ENCODE assay signal across 21 cellular contexts in genomic region chr13:84481958-84482357, GRCh38.
DNase-seq lines count a peak whose midpoint lies in the region; ATAC-seq and TF ChIP-seq lines count a peak whose summit lies in the region.
"Had no signal": no experiment of that assay in that cellular context is flagged by ENCODE, and none has a peak within 500 bp of the region (broad histone marks: within the 10 kb centered on the region; RNA-seq: fewer than 3 reads in every experiment).

No MANE protein-coding gene starts in this region.

- intact Hi-C loops in MCF 10A (cut with micrococcal nuclease) (no loop called here), breast epithelium (cut with DNase I; ENCODE audit: low total_unique reads) (no loop called here)

- H3K4me1 Mint-ChIP-seq in MCF 10A (ENCODE audit: insufficient read depth, unreplicated experiment) (peaks cover 15% of the 10 kb centered on the region), T-cell (no peaks in the 10 kb centered on the region)
- H3K4me1 Mint-ChIP-seq: activated CD4-positive, alpha-beta memory T cell treated with anti-CD3 and anti-CD28 coated beads, Interleukin-2, amount 10 ng/mL, durations not matched to agents 7 days and 5 days; stimulated activated naive CD8-positive, alpha-beta T cell treated with anti-CD3 and anti-CD28 coated beads, Interleukin-15, amount 100 ng/mL, for 72 hours had no signal

- H3K4me3 Mint-ChIP-seq in MCF 10A (ENCODE audit: unreplicated experiment), result no peak overlapping the region
- H3K4me3 Mint-ChIP-seq in T-cell, result no peak overlapping the region
- H3K4me3 Mint-ChIP-seq: activated CD4-positive, alpha-beta memory T cell treated with anti-CD3 and anti-CD28 coated beads, Interleukin-2, amount 10 ng/mL, durations not matched to agents 7 days and 5 days; effector memory CD8-positive, alpha-beta T cell; stimulated activated naive CD8-positive, alpha-beta T cell treated with anti-CD3 and anti-CD28 coated beads, Interleukin-15, amount 100 ng/mL, for 72 hours had no signal

- H3K9me3 Mint-ChIP-seq in MCF 10A (ENCODE audit: unreplicated experiment), result no peaks in the 10 kb centered on the region
- peaks cover 0 to 4% (median 2%) of the 10 kb centered on the region in 3 donors for H3K9me3 Mint-ChIP-seq in T-cell
- H3K9me3 Mint-ChIP-seq: activated CD4-positive, alpha-beta memory T cell treated with anti-CD3 and anti-CD28 coated beads, Interleukin-2, amount 10 ng/mL, durations not matched to agents 7 days and 5 days; effector memory CD8-positive, alpha-beta T cell; stimulated activated naive CD8-positive, alpha-beta T cell treated with anti-CD3 and anti-CD28 coated beads, Interleukin-15, amount 100 ng/mL, for 72 hours had no signal

- H3K36me3 Mint-ChIP-seq in MCF 10A (ENCODE audit: insufficient read depth, unreplicated experiment), result no peaks in the 10 kb centered on the region
- H3K36me3 Mint-ChIP-seq in T-cell, result no peaks in the 10 kb centered on the region
- H3K36me3 Mint-ChIP-seq: activated naive CD4-positive, alpha-beta T cell treated with anti-CD3 and anti-CD28 coated beads, Interleukin-2, amount 50 U/mL, for 72 hours had no signal

- H3K27ac ChIP-seq in breast epithelium, result no peak overlapping the region
- H3K27ac ChIP-seq: A549 had no signal

- no peak overlapping the region for H3K9ac ChIP-seq in adipocyte (ENCODE audit: low read length)

- DNase-seq in MCF 10A (ENCODE audit: unreplicated experiment), result peak; percentile 32
- DNase-seq in breast epithelium (ENCODE audit: low spot score in 2 of 2), result no peak
- peak; percentile 81 for DNase-seq in adipocyte (ENCODE audit: low read depth)
- peak; percentile 80 for DNase-seq in fibroblast of gingiva (ENCODE audit: low read depth)
- DNase-seq in CD1c-positive myeloid dendritic cell (ENCODE audit: extremely low spot score), result no peak
- DNase-seq in T-cell, result no peak
- DNase-seq in GM20000 (ENCODE audit: low spot score), result no peak
- DNase-seq: activated CD4-positive, alpha-beta memory T cell treated with anti-CD3 and anti-CD28 coated beads, Interleukin-2, amount 10 ng/mL, durations not matched to agents 7 days and 5 days; activated T-cell treated with anti-CD3 and anti-CD28 coated beads, Interleukin-2, amount 50 U/mL, for 48 hours; DMS79 treated with DMSO at 0.1 percent for 48 hours; effector memory CD8-positive, alpha-beta T cell; left ventricle myocardium superior; MV-4-11; NCI-H2029 treated with DMSO at 0.1 percent for 48 hours; NCI-H69; stimulated activated CD4-positive, alpha-beta T cell treated with anti-CD3 and anti-CD28 coated beads, Interleukin-1b, Interleukin-23, amount 100 ng/mL, for 48 hours; stimulated activated naive CD8-positive, alpha-beta T cell treated with anti-CD3 and anti-CD28 coated beads, Interleukin-15, amount 100 ng/mL, for 72 hours had no signal

- H3K4me3 ChIP-seq in breast epithelium (no peak overlapping the region), adipocyte (ENCODE audit: low read length) (no peak overlapping the region)
- H3K4me3 ChIP-seq: A549 had no signal

- BruUV-seq in MCF 10A (replicated peaks; lab: Mats Ljungman, UMichigan), result no TSS peak

- H3K9me3 ChIP-seq in breast epithelium (no peaks in the 10 kb centered on the region), adipocyte (ENCODE audit: control insufficient read depth, low read length) (no peaks in the 10 kb centered on the region)
- H3K9me3 ChIP-seq: A549 had no signal

- POLR2A ChIA-PET in MCF 10A (lab: Yijun Ruan, JAX) (no interaction called here), T-cell (lab: Charles Lee) (no interaction called here)

- TF ChIP-seq CTCF in MCF 10A (IDR thresholded peaks at IDR 0.05; ENCODE audit: unreplicated experiment) (no peak), breast epithelium (IDR thresholded peaks at IDR 0.05) (no peak), GM20000 (IDR thresholded peaks at IDR 0.05; ENCODE audit: extremely low read depth, missing control alignments) (no peak)

- H3K27me3 Mint-ChIP-seq in MCF 10A (ENCODE audit: insufficient read depth, unreplicated experiment) (no peaks in the 10 kb centered on the region), T-cell (no peaks in the 10 kb centered on the region)
- H3K27me3 Mint-ChIP-seq: activated CD4-positive, alpha-beta memory T cell treated with anti-CD3 and anti-CD28 coated beads, Interleukin-2, amount 10 ng/mL, durations not matched to agents 7 days and 5 days; effector memory CD8-positive, alpha-beta T cell; stimulated activated naive CD8-positive, alpha-beta T cell treated with anti-CD3 and anti-CD28 coated beads, Interleukin-15, amount 100 ng/mL, for 72 hours had no signal

- H3K27ac Mint-ChIP-seq in MCF 10A (ENCODE audit: low read depth, unreplicated experiment), result no peak overlapping the region
- no peak overlapping the region for H3K27ac Mint-ChIP-seq in T-cell
- H3K27ac Mint-ChIP-seq: activated CD4-positive, alpha-beta memory T cell treated with anti-CD3 and anti-CD28 coated beads, Interleukin-2, amount 10 ng/mL, durations not matched to agents 7 days and 5 days; activated naive CD4-positive, alpha-beta T cell treated with anti-CD3 and anti-CD28 coated beads, Interleukin-2, amount 50 U/mL, for 72 hours; effector memory CD8-positive, alpha-beta T cell; stimulated activated naive CD8-positive, alpha-beta T cell treated with anti-CD3 and anti-CD28 coated beads, Interleukin-15, amount 100 ng/mL, for 72 hours had no signal

- no peak for TF ChIP-seq POLR2A in breast epithelium (IDR thresholded peaks at IDR 0.05)

- H3K4me1 ChIP-seq in breast epithelium (no peaks in the 10 kb centered on the region), adipocyte (ENCODE audit: control insufficient read depth, insufficient read depth, low read length) (peaks cover 15% of the 10 kb centered on the region)
- H3K4me1 ChIP-seq: A549 had no signal

- ATAC-seq in T-cell (replicated peaks in 1 of 4) (no peak), HG02763 (IDR thresholded peaks at IDR 0.05; ENCODE audit: unreplicated experiment) (no peak)
- ATAC-seq: A549; effector memory CD8-positive, alpha-beta T cell; left ventricle myocardium superior; sciatic nerve; stimulated activated naive CD8-positive, alpha-beta T cell treated with anti-CD3 and anti-CD28 coated beads, Interleukin-15, amount 100 ng/mL, for 72 hours had no signal

- peaks cover 2% of the 10 kb centered on the region for H3K36me3 ChIP-seq in breast epithelium
- no peaks in the 10 kb centered on the region for H3K36me3 ChIP-seq in adipocyte (ENCODE audit: control insufficient read depth, insufficient read depth, low read length, severe bottlenecking)

- no peaks in the 10 kb centered on the region for H3K27me3 ChIP-seq in breast epithelium
- no peaks in the 10 kb centered on the region for H3K27me3 ChIP-seq in adipocyte (replicated peaks; ENCODE audit: control insufficient read depth, insufficient read depth, low read length)

- CTCF ChIA-PET in MCF 10A (lab: Yijun Ruan, JAX), result no interaction called here
- CTCF ChIA-PET in T-cell (lab: Charles Lee), result no interaction called here

Comparison
In these comparisons a context has a peak if more than half of its experiments do, and no peak if none do; other contexts are left out.
1. DNase-seq: peak in MCF 10A (single experiment), adipocyte (single experiment) and fibroblast of gingiva (single experiment); none in breast epithelium (0 of 2), CD1c-positive myeloid dendritic cell (single experiment), T-cell (0 of 34) and GM20000 (single experiment).